Comparison of ENCODE assay signal across 21 cellular contexts in the genomic region with DNA sequence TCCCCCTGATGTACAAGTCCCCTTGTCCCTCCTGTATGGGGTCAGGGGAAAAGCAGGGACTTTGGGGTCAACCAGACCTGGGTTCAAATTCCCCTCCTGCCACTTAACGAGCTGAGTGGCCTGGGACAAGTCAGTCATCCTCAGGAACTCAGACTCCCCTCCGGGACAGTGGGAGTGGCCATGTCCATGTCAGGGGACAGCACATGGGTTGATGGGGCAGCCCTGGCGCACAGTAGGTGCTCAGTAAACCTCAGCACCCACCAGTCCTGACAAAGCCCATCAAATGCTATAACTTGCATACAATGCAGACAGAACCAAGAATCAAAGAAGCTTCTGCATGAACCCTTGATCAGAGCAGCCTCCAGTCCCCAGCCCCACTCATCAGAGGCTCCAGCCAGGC. TPM values are rescaled to one million over a fixed set of nuclear protein-coding genes. Genes with fewer than 3 reads are reported as not detected.
A peak's percentile ranks its signal among the peaks of the same experiment; 100 is the strongest.
DNase-seq lines count a peak whose midpoint lies in the region; ATAC-seq and TF ChIP-seq lines count a peak whose summit lies in the region.
"Had no signal": no experiment of that assay in that cellular context is flagged by ENCODE, and none has a peak within 500 bp of the region (broad histone marks: within the 10 kb centered on the region; RNA-seq: fewer than 3 reads in every experiment).

No MANE protein-coding gene starts in this region.

- no peak overlapping the region for H3K4ac ChIP-seq in neuronal stem cell (ENCODE audit: low read length)

- no peak overlapping the region for H3K23ac ChIP-seq in neuronal stem cell (ENCODE audit: low read depth, low read length, poor library complexity)

- no peak overlapping the region for H3K27ac ChIP-seq in neuronal stem cell (replicated peaks; ENCODE audit: low read length)
- peak overlapping the region; percentile 97 for H3K27ac ChIP-seq in vagina
- H3K27ac ChIP-seq in testis = no peak overlapping the region

- no peak overlapping the region for H2BK120ac ChIP-seq in neuronal stem cell (ENCODE audit: low read depth, low read length)

- ATAC-seq in left cardiac atrium (no peak), HG03439 (IDR thresholded peaks at IDR 0.05; ENCODE audit: unreplicated experiment) (no peak), HG03432 (IDR thresholded peaks at IDR 0.05; ENCODE audit: unreplicated experiment) (no peak)
- ATAC-seq in activated T-helper 17 cell treated with anti-CD3 and anti-CD28 coated beads, Interleukin-2, amount 50 U/mL, for 72 hours (replicated peaks) = no peak
- ATAC-seq: GM12878, HepG2 had no signal

- no peak overlapping the region for H4K8ac ChIP-seq in neuronal stem cell (ENCODE audit: low read depth, low read length)

- peak overlapping the region; percentile 46 for H2BK12ac ChIP-seq in neuronal stem cell (ENCODE audit: low read length)

- peaks cover 7% of the 10 kb centered on the region for H3K27me3 Mint-ChIP-seq in activated T-helper 17 cell treated with anti-CD3 and anti-CD28 coated beads, Interleukin-2, amount 50 U/mL, for 72 hours

- H2BK5ac ChIP-seq in neuronal stem cell (ENCODE audit: low read length) = no peak overlapping the region

- peak overlapping the region; percentile 46 for H3K18ac ChIP-seq in neuronal stem cell (ENCODE audit: low read length)

- peak; percentile 27 for DNase-seq in cardiac septum (ENCODE audit: low spot score)
- no peak for DNase-seq in left cardiac atrium
- no peak for DNase-seq in neuronal stem cell (ENCODE audit: low spot score)
- no peak for DNase-seq in vagina (ENCODE audit: extremely low spot score in 2 of 2)
- no peak for DNase-seq in testis
- DNase-seq: C1 segment of cervical spinal cord; CD4-positive, CD25-positive, alpha-beta regulatory T cell; CD8-positive, alpha-beta memory T cell; COR-L47; DMS 273 treated with DMSO at 0.1 percent for 48 hours; DMS53; DND-41; EL; HCEC 1CT had no signal

- H3K79me1 ChIP-seq in neuronal stem cell (ENCODE audit: low read depth, low read length) = no peaks in the 10 kb centered on the region

- no peaks in the 10 kb centered on the region for H3K36me3 Mint-ChIP-seq in activated T-helper 17 cell treated with anti-CD3 and anti-CD28 coated beads, Interleukin-2, amount 50 U/mL, for 72 hours (ENCODE audit: low read depth)
- H3K36me3 Mint-ChIP-seq: CD4-positive, CD25-positive, alpha-beta regulatory T cell; CD8-positive, alpha-beta memory T cell had no signal

- H3K14ac ChIP-seq in neuronal stem cell (ENCODE audit: low read length) = peak overlapping the region; percentile 9

- no peak overlapping the region for H2BK15ac ChIP-seq in neuronal stem cell (ENCODE audit: low read length)

- WGBS in neuronal stem cell (ENCODE audit: extremely low coverage in 2 of 2, insufficient read length in 2 of 2, insufficient replicate concordance in 1 of 2), 2 donors = no CpG with 5 or more reads among the region's 3 CpGs
- 83 to 94% methylated on average over 3 of the region's 3 CpGs for WGBS in testis, 2 donors

- no peaks in the 10 kb centered on the region for H3K4me1 Mint-ChIP-seq in activated T-helper 17 cell treated with anti-CD3 and anti-CD28 coated beads, Interleukin-2, amount 50 U/mL, for 72 hours
- H3K4me1 Mint-ChIP-seq: B cell; CD8-positive, alpha-beta memory T cell had no signal

- intact Hi-C loops in cardiac septum (cut with DNase I) = no loop called here
- intact Hi-C loops in left cardiac atrium (cut with DNase I) = no loop called here
- intact Hi-C loops in vagina (cut with DNase I) = loop anchor here (10.0 kb wide), 1 partner anchor 169 kb away; no protein-coding TSS in a partner anchor
- intact Hi-C loops in testis (cut with DNase I; ENCODE audit: low total_unique reads) = no loop called here

- peak overlapping the region; percentile 33 for H2AK5ac ChIP-seq in neuronal stem cell (ENCODE audit: low read depth, low read length)

- H3K27me3 ChIP-seq in neuronal stem cell (ENCODE audit: control insufficient read depth in 3 of 3, insufficient read depth in 3 of 3, low read depth in 1 of 3, low read length in 3 of 3) (peaks cover 0 to 40% (median 0%) of the 10 kb centered on the region in 3 experiments), vagina (no peaks in the 10 kb centered on the region), testis (no peaks in the 10 kb centered on the region)

- H4K91ac ChIP-seq in neuronal stem cell (ENCODE audit: low read depth, low read length, poor library complexity) = no peak overlapping the region

- H2AFZ ChIP-seq in neuronal stem cell (ENCODE audit: low read length) = no peak overlapping the region

- no peak for TF ChIP-seq CTCF in vagina (IDR thresholded peaks at IDR 0.05)
- TF ChIP-seq CTCF in testis (IDR thresholded peaks at IDR 0.05) = no peak

- H3K9ac ChIP-seq in neuronal stem cell (ENCODE audit: low read depth, low read length, poor library complexity) = no peak overlapping the region

- no peak overlapping the region for H3K4me3 Mint-ChIP-seq in activated T-helper 17 cell treated with anti-CD3 and anti-CD28 coated beads, Interleukin-2, amount 50 U/mL, for 72 hours
- H3K4me3 Mint-ChIP-seq: B cell; CD4-positive, CD25-positive, alpha-beta regulatory T cell; CD8-positive, alpha-beta memory T cell had no signal

- H3K4me2 ChIP-seq in neuronal stem cell (ENCODE audit: insufficient read depth, low read length, poor library complexity, severe bottlenecking) = no peak overlapping the region

- H3K9me3 Mint-ChIP-seq in activated T-helper 17 cell treated with anti-CD3 and anti-CD28 coated beads, Interleukin-2, amount 50 U/mL, for 72 hours = no peaks in the 10 kb centered on the region
- H3K9me3 Mint-ChIP-seq: CD4-positive, CD25-positive, alpha-beta regulatory T cell had no signal

- no peak for TF ChIP-seq POLR2A in vagina (IDR thresholded peaks at IDR 0.05)
- no peak for TF ChIP-seq POLR2A in testis (IDR thresholded peaks at IDR 0.05)

- H3K9me3 ChIP-seq in neuronal stem cell (replicated peaks in 1 of 2; ENCODE audit: control insufficient read depth in 2 of 2, insufficient read depth in 1 of 2, low read depth in 1 of 2, low read length in 2 of 2) (no peaks in the 10 kb centered on the region), vagina (no peaks in the 10 kb centered on the region), testis (no peaks in the 10 kb centered on the region)

- H3K4me1 ChIP-seq in neuronal stem cell (ENCODE audit: control insufficient read depth in 2 of 2, insufficient read depth in 1 of 2, low read depth in 1 of 2, low read length in 2 of 2) (peaks cover 5 to 31% of the 10 kb centered on the region in 2 donors), vagina (peaks cover 71% of the 10 kb centered on the region), testis (no peaks in the 10 kb centered on the region)

- H3K27ac Mint-ChIP-seq in activated T-helper 17 cell treated with anti-CD3 and anti-CD28 coated beads, Interleukin-2, amount 50 U/mL, for 72 hours = peak overlapping the region; percentile 57
- H3K27ac Mint-ChIP-seq: B cell had no signal

- H3K36me3 ChIP-seq in neuronal stem cell (replicated peaks in 1 of 2; ENCODE audit: control insufficient read depth in 2 of 2, insufficient read depth in 2 of 2, low read length in 2 of 2) (no peaks in the 10 kb centered on the region), vagina (no peaks in the 10 kb centered on the region), testis (ENCODE audit: low read depth, missing control alignments) (no peaks in the 10 kb centered on the region)

- H3K4me3 ChIP-seq in neuronal stem cell (ENCODE audit: low read length in 2 of 2) (no peak overlapping the region), vagina (no peak overlapping the region), testis (no peak overlapping the region)
- H3K4me3 ChIP-seq: GM12878 had no signal

RNA-seq across cellular contexts. Expression of gene MATN1, which starts 30.0 kb away (rescaled TPM):
- total RNA-seq in cardiac septum (not detected), left cardiac atrium (not detected), vagina (0.49 TPM), testis (under 1 TPM; 0.55 to 0.62 TPM)
- under 1 TPM; 0.26 to 0.52 TPM for total RNA-seq in activated T-helper 17 cell treated with anti-CD3 and anti-CD28 coated beads, Interleukin-2, amount 50 U/mL, for 72 hours
- 0.04 TPM for polyA plus RNA-seq in neuronal stem cell (2013, experiment 1 of 2)
- 0.01 TPM for polyA plus RNA-seq in neuronal stem cell (2013, experiment 2 of 2)
- 0.32 TPM for polyA plus RNA-seq in testis (ENCODE audit: insufficient read depth, low read depth, low replicate concordance)
- total RNA-seq: A172 had no signal
- polyA plus RNA-seq: CD4-positive, CD25-positive, alpha-beta regulatory T cell; CD8-positive, alpha-beta memory T cell had no signal
